23 cellular contexts compared by ENCODE assay signal in genomic region chr17:9132944-9133610, GRCh38.
DNase-seq lines count a peak whose midpoint lies in the region; ATAC-seq and TF ChIP-seq lines count a peak whose summit lies in the region.
"Had no signal": no experiment of that assay in that cellular context is flagged by ENCODE, and none has a peak within 500 bp of the region (broad histone marks: within the 10 kb centered on the region; RNA-seq: fewer than 3 reads in every experiment).

No MANE protein-coding gene starts in this region.

- H3K79me2 ChIP-seq in GM23338 (replicated peaks; ENCODE audit: insufficient read depth): no peaks in the 10 kb centered on the region

- H3K9me3 Mint-ChIP-seq in WTC11 (no peaks in the 10 kb centered on the region), nephron progenitor cell (no peaks in the 10 kb centered on the region), GM23338 (no peaks in the 10 kb centered on the region)
- H3K9me3 Mint-ChIP-seq in activated naive CD8-positive, alpha-beta T cell treated with anti-CD3 and anti-CD28 coated beads, Interleukin-2, amount 50 U/mL, for 24 hours: no peaks in the 10 kb centered on the region
- H3K9me3 Mint-ChIP-seq: CD4-positive, alpha-beta memory T cell had no signal

- H3K27me3 Mint-ChIP-seq in WTC11 (ENCODE audit: low read depth) (no peaks in the 10 kb centered on the region), nephron progenitor cell (ENCODE audit: low read depth, poor library complexity) (peaks cover 6% of the 10 kb centered on the region), GM23338 (ENCODE audit: insufficient read depth, low read depth, poor library complexity) (peaks cover 14% of the 10 kb centered on the region)
- peaks cover 5% of the 10 kb centered on the region for H3K27me3 Mint-ChIP-seq in activated naive CD8-positive, alpha-beta T cell treated with anti-CD3 and anti-CD28 coated beads, Interleukin-2, amount 50 U/mL, for 24 hours

- no peaks in the 10 kb centered on the region for H3K9me2 ChIP-seq in GM23338 (ENCODE audit: insufficient read depth)

- POLR2A ChIA-PET in WTC11 (lab: Charles Lee): interaction anchor here (0.7 kb wide), 1 partner anchor 8 kb away, joined by 3 read pairs; no protein-coding TSS in a partner anchor

- CTCF ChIA-PET in WTC11 (lab: Charles Lee): interaction anchor here (0.6 to 0.7 kb wide), 4 partner anchors 17 to 130 kb away, joined by 3 to 4 read pairs (median 3); no protein-coding TSS in a partner anchor

- no peaks in the 10 kb centered on the region for H4K20me1 ChIP-seq in GM23338 (replicated peaks; ENCODE audit: insufficient read depth)

- DNase-seq in right cardiac atrium: no peak
- no peak for DNase-seq in cardiac septum (ENCODE audit: low spot score)
- no peak for DNase-seq in WTC11 (ENCODE audit: low spot score)
- DNase-seq in nephron progenitor cell: no peak
- DNase-seq in activated naive CD8-positive, alpha-beta T cell treated with anti-CD3 and anti-CD28 coated beads, Interleukin-2, amount 50 U/mL, for 24 hours: no peak
- no peak for DNase-seq in NCI-H1105 treated with DMSO at 0.1 percent for 48 hours (lab: John Stamatoyannopoulos, UW)
- DNase-seq in GM23338 (ENCODE audit: low spot score): no peak
- DNase-seq: AML-193; CD4-positive, alpha-beta memory T cell; COR-L47; Karpas-422; NCI-H1105; NCI-H1694; NCI-H2081; NCI-H2227 treated with DMSO at 0.1 percent for 48 hours; NCI-H526 treated with DMSO at 0.1 percent for 48 hours; SIG-M5 had no signal

- H3K4me1 Mint-ChIP-seq in WTC11: 0 out of 2 replicates have a peak, but pooled peaks cover 3% of the 10 kb centered on the region
- peaks cover 14% of the 10 kb centered on the region for H3K4me1 Mint-ChIP-seq in nephron progenitor cell
- no peaks in the 10 kb centered on the region for H3K4me1 Mint-ChIP-seq in activated naive CD8-positive, alpha-beta T cell treated with anti-CD3 and anti-CD28 coated beads, Interleukin-2, amount 50 U/mL, for 24 hours
- no peaks in the 10 kb centered on the region for H3K4me1 Mint-ChIP-seq in GM23338
- H3K4me1 Mint-ChIP-seq: CD4-positive, alpha-beta memory T cell had no signal

- ATAC-seq in right cardiac atrium (peak; percentile 8 to 17), WTC11 (no peak), GM23338 (no peak)
- ATAC-seq in activated naive CD8-positive, alpha-beta T cell treated with anti-CD3 and anti-CD28 coated beads, Interleukin-2, amount 50 U/mL, for 24 hours: no peak
- ATAC-seq: A549, HCT116, Panc1 had no signal

- no peak overlapping the region for H3K4me3 Mint-ChIP-seq in WTC11
- H3K4me3 Mint-ChIP-seq in nephron progenitor cell: no peak overlapping the region
- no peak overlapping the region for H3K4me3 Mint-ChIP-seq in activated naive CD8-positive, alpha-beta T cell treated with anti-CD3 and anti-CD28 coated beads, Interleukin-2, amount 50 U/mL, for 24 hours
- H3K4me3 Mint-ChIP-seq in GM23338: no peak overlapping the region
- H3K4me3 Mint-ChIP-seq: CD4-positive, alpha-beta memory T cell had no signal

- H3K36me3 ChIP-seq in GM23338 (ENCODE audit: insufficient read depth): no peaks in the 10 kb centered on the region
- H3K36me3 ChIP-seq: BLaER1 treated with 17β-estradiol and CSF1 and Interleukin-3, amounts not matched to agents 10 nM and 100 nM had no signal

- H3K36me3 Mint-ChIP-seq in WTC11 (no peaks in the 10 kb centered on the region), nephron progenitor cell (ENCODE audit: low read depth) (no peaks in the 10 kb centered on the region), GM23338 (ENCODE audit: low read depth) (no peaks in the 10 kb centered on the region)
- no peaks in the 10 kb centered on the region for H3K36me3 Mint-ChIP-seq in activated naive CD8-positive, alpha-beta T cell treated with anti-CD3 and anti-CD28 coated beads, Interleukin-2, amount 50 U/mL, for 24 hours (ENCODE audit: low read depth)
- H3K36me3 Mint-ChIP-seq: CD4-positive, alpha-beta memory T cell had no signal

- 71% methylated on average over 14 of the region's 14 CpGs for WGBS in right cardiac atrium

- H3K27ac Mint-ChIP-seq in WTC11: no peak overlapping the region; the same call in 1 of the 2 replicates
- peak overlapping the region; percentile 64 for H3K27ac Mint-ChIP-seq in nephron progenitor cell
- no peak overlapping the region for H3K27ac Mint-ChIP-seq in activated naive CD8-positive, alpha-beta T cell treated with anti-CD3 and anti-CD28 coated beads, Interleukin-2, amount 50 U/mL, for 24 hours
- H3K27ac Mint-ChIP-seq in GM23338: no peak overlapping the region
- H3K27ac Mint-ChIP-seq: CD4-positive, alpha-beta memory T cell had no signal

- H3K27ac ChIP-seq in right cardiac atrium (ENCODE audit: low read length) (peak overlapping the region; percentile 9), GM23338 (ENCODE audit: low read depth) (no peak overlapping the region)
- H3K27ac ChIP-seq: A549; BLaER1 treated with 17β-estradiol and CSF1 and Interleukin-3, amounts not matched to agents 10 nM and 100 nM; RWPE1; SK-N-MC had no signal

- H3K4me3 ChIP-seq in right cardiac atrium (ENCODE audit: low read length): no peak overlapping the region
- H3K4me3 ChIP-seq in GM23338: no peak overlapping the region
- H3K4me3 ChIP-seq: A549; BLaER1 treated with 17β-estradiol and CSF1 and Interleukin-3, amounts not matched to agents 10 nM and 100 nM; SK-N-MC had no signal

- H2AFZ ChIP-seq in GM23338: no peak overlapping the region

- no peak overlapping the region for H3K4me2 ChIP-seq in GM23338
- H3K4me2 ChIP-seq: A549; BLaER1 treated with 17β-estradiol and CSF1 and Interleukin-3, amounts not matched to agents 10 nM and 100 nM had no signal

- intact Hi-C loops in right cardiac atrium (cut with DNase I): no loop called here
- intact Hi-C loops in cardiac septum (cut with DNase I): no loop called here

- H3K27me3 ChIP-seq in right cardiac atrium (ENCODE audit: control insufficient read depth, insufficient read depth) (no peaks in the 10 kb centered on the region), GM23338 (ENCODE audit: insufficient read depth) (no peaks in the 10 kb centered on the region)
- H3K27me3 ChIP-seq: BLaER1 treated with 17β-estradiol and CSF1 and Interleukin-3, amounts not matched to agents 10 nM and 100 nM had no signal

- H3K4me1 ChIP-seq in right cardiac atrium (ENCODE audit: control insufficient read depth, insufficient read depth, low read length): peaks cover 3% of the 10 kb centered on the region
- H3K4me1 ChIP-seq in GM23338 (ENCODE audit: insufficient read depth): no peaks in the 10 kb centered on the region
- H3K4me1 ChIP-seq: A549; BLaER1 treated with 17β-estradiol and CSF1 and Interleukin-3, amounts not matched to agents 10 nM and 100 nM had no signal

- TF ChIP-seq CTCF in WTC11 (IDR thresholded peaks at IDR 0.05) (no peak), nephron progenitor cell (IDR thresholded peaks at IDR 0.05) (no peak), GM23338 (conservative IDR thresholded peaks at IDR 0.05; ENCODE audit: low read depth in 2 of 2) (no peak)

- H3F3A ChIP-seq in GM23338 (replicated peaks; ENCODE audit: low read depth): no peaks in the 10 kb centered on the region

- H3K9me3 ChIP-seq in right cardiac atrium (ENCODE audit: control insufficient read depth, low read length): no peaks in the 10 kb centered on the region
- H3K9me3 ChIP-seq: A549; BLaER1 treated with 17β-estradiol and CSF1 and Interleukin-3, amounts not matched to agents 10 nM and 100 nM had no signal

TF ChIP-seq in WTC11, 78 proteins besides CTCF, POLR2A, EP300 and RAD21:
- TF ChIP-seq NR3C1 (CRISPR knock-in tag; conservative IDR thresholded peaks at IDR 0.05; ENCODE audit: low read depth) (no peak), ZNF232 (CRISPR knock-in tag; IDR thresholded peaks at IDR 0.05) (no peak), ZNF423 (CRISPR knock-in tag; IDR thresholded peaks at IDR 0.05) (peak; percentile 43)
TF ChIP-seq in WTC11: peak in this region for 1.

TF ChIP-seq in GM23338, 12 proteins besides CTCF, POLR2A, EP300 and RAD21 (continues in another document):
- no peak for TF ChIP-seq EZH2 (IDR thresholded peaks at IDR 0.05; ENCODE audit: low read depth, unreplicated experiment)

Comparison
In these comparisons a context has a peak if more than half of its experiments do, and no peak if none do; other contexts are left out.
1. ATAC-seq: peak in right cardiac atrium (2 of 2); none in WTC11 (single experiment), activated naive CD8-positive, alpha-beta T cell treated with anti-CD3 and anti-CD28 coated beads, Interleukin-2, amount 50 U/mL, for 24 hours (single experiment) and GM23338 (single experiment).